ENCODE assay signal across 11 cellular contexts in the genomic region with DNA sequence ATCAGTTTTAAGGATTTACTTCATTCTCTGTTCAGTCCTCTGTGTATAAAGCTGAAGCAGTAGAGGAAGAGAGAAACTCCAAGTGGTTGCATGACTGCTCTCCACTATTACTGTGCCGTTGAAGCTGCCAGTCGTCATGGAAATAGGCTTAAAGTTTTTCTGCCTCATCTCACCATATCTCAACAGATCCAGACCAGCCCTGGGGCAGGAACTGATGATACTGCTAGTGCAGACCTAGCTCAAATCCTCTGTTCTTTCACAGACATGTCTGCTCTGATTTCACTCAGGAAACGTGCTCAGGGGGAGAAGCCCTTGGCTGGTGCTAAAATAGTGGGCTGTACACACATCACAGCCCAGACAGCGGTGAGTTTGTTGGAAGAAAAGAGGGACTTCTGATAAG. TPM values are rescaled to one million over a fixed set of nuclear protein-coding genes. Genes with fewer than 3 reads are reported as not detected.
DNase-seq lines count a peak whose midpoint lies in the region; ATAC-seq and TF ChIP-seq lines count a peak whose summit lies in the region.
"Had no signal": no experiment of that assay in that cellular context is flagged by ENCODE, and none has a peak within 500 bp of the region (broad histone marks: within the 10 kb centered on the region; RNA-seq: fewer than 3 reads in every experiment).

No MANE protein-coding gene starts in this region.

- H4K20me1 ChIP-seq in PC-3 (ENCODE audit: low read length), result no peaks in the 10 kb centered on the region

- H3K9me2 ChIP-seq in PC-3 (replicated peaks; ENCODE audit: low read length), result no peaks in the 10 kb centered on the region

- H3K36me3 ChIP-seq in PC-3 (ENCODE audit: low read depth, low read length), result peaks cover 57% of the 10 kb centered on the region

- CTCF ChIA-PET in PC-3 (lab: Charles Lee), result interaction anchor here (0.7 to 1.6 kb wide), 4 partner anchors 23 to 235 kb away, joined by 3 to 14 read pairs (median 4); a partner anchor contains a TSS

- peaks cover 7% of the 10 kb centered on the region for H3K79me2 ChIP-seq in PC-3 (ENCODE audit: low read length)

- H3K36me3 Mint-ChIP-seq in activated T-helper 1 cell treated with anti-CD3 and anti-CD28 coated beads, Interleukin-12 subunit alpha, Interleukin-12 subunit beta, Interleukin-2, Interleukin-4 antibody, amounts not matched to agents 30 ng/mL and 10 ng/mL and 1 ng/mL, durations not matched to agents 14 hours and 24 hours and 36 hours (ENCODE audit: low read depth), result peaks cover 55% of the 10 kb centered on the region

- no peaks in the 10 kb centered on the region for H3K9me3 ChIP-seq in PC-3 (ENCODE audit: low read length)

- DNase-seq in putamen (ENCODE audit: low spot score), result no peak
- no peak for DNase-seq in kidney glomerular epithelial cell (lab: John Stamatoyannopoulos, UW)
- DNase-seq in PC-3, result no peak
- DNase-seq in activated T-helper 1 cell treated with anti-CD3 and anti-CD28 coated beads, Interleukin-12 subunit alpha, Interleukin-12 subunit beta, Interleukin-2, Interleukin-4 antibody, amounts not matched to agents 30 ng/mL and 10 ng/mL and 1 ng/mL, durations not matched to agents 14 hours and 24 hours and 36 hours (ENCODE audit: low spot score), result no peak

- no peak for TF ChIP-seq POLR2A in GM18505 (IDR thresholded peaks at IDR 0.05; ENCODE audit: borderline replicate concordance, extremely low read depth, insufficient read depth, insufficient read length)

- no peaks in the 10 kb centered on the region for H3F3A ChIP-seq in PC-3 (ENCODE audit: low read length, unreplicated experiment)

- H3K9ac ChIP-seq in PC-3 (ENCODE audit: low read length), result no peak overlapping the region

- peak; percentile 70 for ATAC-seq in GM18505 (IDR thresholded peaks at IDR 0.05; ENCODE audit: unreplicated experiment)
- ATAC-seq in GM21390 (IDR thresholded peaks at IDR 0.05; ENCODE audit: unreplicated experiment), result peak; percentile 68
- peak; percentile 77 for ATAC-seq in HG03175 (IDR thresholded peaks at IDR 0.05; ENCODE audit: unreplicated experiment)
- peak; percentile 27 for ATAC-seq in esophagus mucosa
- no peak for ATAC-seq in PC-3

- H3K4me1 ChIP-seq in PC-3 (ENCODE audit: insufficient read depth, low read length), result no peaks in the 10 kb centered on the region

- POLR2A ChIA-PET in PC-3 (lab: Charles Lee; ENCODE audit: unreplicated experiment), result no interaction called here

- no peaks in the 10 kb centered on the region for H3K27me3 Mint-ChIP-seq in activated T-helper 1 cell treated with anti-CD3 and anti-CD28 coated beads, Interleukin-12 subunit alpha, Interleukin-12 subunit beta, Interleukin-2, Interleukin-4 antibody, amounts not matched to agents 30 ng/mL and 10 ng/mL and 1 ng/mL, durations not matched to agents 14 hours and 24 hours and 36 hours (ENCODE audit: insufficient read depth)

- H3K27ac ChIP-seq in PC-3 (ENCODE audit: low read length), result no peak overlapping the region

- no peak overlapping the region for H2AFZ ChIP-seq in PC-3 (ENCODE audit: low read length)

- peaks cover 5% of the 10 kb centered on the region for H3K4me1 Mint-ChIP-seq in activated T-helper 1 cell treated with anti-CD3 and anti-CD28 coated beads, Interleukin-12 subunit alpha, Interleukin-12 subunit beta, Interleukin-2, Interleukin-4 antibody, amounts not matched to agents 30 ng/mL and 10 ng/mL and 1 ng/mL, durations not matched to agents 14 hours and 24 hours and 36 hours (ENCODE audit: low read depth)

- H3K4me2 ChIP-seq in PC-3 (ENCODE audit: low read length), result no peak overlapping the region

- H3K27me3 ChIP-seq in PC-3 (ENCODE audit: low read length), result no peaks in the 10 kb centered on the region

- no peaks in the 10 kb centered on the region for H3K9me3 Mint-ChIP-seq in activated T-helper 1 cell treated with anti-CD3 and anti-CD28 coated beads, Interleukin-12 subunit alpha, Interleukin-12 subunit beta, Interleukin-2, Interleukin-4 antibody, amounts not matched to agents 30 ng/mL and 10 ng/mL and 1 ng/mL, durations not matched to agents 14 hours and 24 hours and 36 hours

- H3K27ac Mint-ChIP-seq in activated T-helper 1 cell treated with anti-CD3 and anti-CD28 coated beads, Interleukin-12 subunit alpha, Interleukin-12 subunit beta, Interleukin-2, Interleukin-4 antibody, amounts not matched to agents 30 ng/mL and 10 ng/mL and 1 ng/mL, durations not matched to agents 14 hours and 24 hours and 36 hours, result no peak overlapping the region

- intact Hi-C loops in PC-3 (cut with micrococcal nuclease), result no loop called here
- intact Hi-C loops in activated T-helper 1 cell treated with anti-CD3 and anti-CD28 coated beads, Interleukin-12 subunit alpha, Interleukin-12 subunit beta, Interleukin-2, Interleukin-4 antibody, amounts not matched to agents 30 ng/mL and 10 ng/mL and 1 ng/mL, durations not matched to agents 14 hours and 24 hours and 36 hours (cut with micrococcal nuclease), result no loop called here

- no peak overlapping the region for H3K4me3 ChIP-seq in PC-3 (ENCODE audit: low read length)
- H3K4me3 ChIP-seq: lung had no signal

- H3K4me3 Mint-ChIP-seq in activated T-helper 1 cell treated with anti-CD3 and anti-CD28 coated beads, Interleukin-12 subunit alpha, Interleukin-12 subunit beta, Interleukin-2, Interleukin-4 antibody, amounts not matched to agents 30 ng/mL and 10 ng/mL and 1 ng/mL, durations not matched to agents 14 hours and 24 hours and 36 hours, result no peak overlapping the region

- no TSS peak for BruUV-seq in PC-3 (replicated peaks; lab: Mats Ljungman, UMichigan)

- no peak for TF ChIP-seq CTCF in PC-3 (conservative IDR thresholded peaks at IDR 0.05; ENCODE audit: low read depth, low read length)

RNA-seq across cellular contexts. Expression of a gene that starts 22.3 kb away (rescaled TPM):
- 20.8 TPM for total RNA-seq in esophagus mucosa
- total RNA-seq in PC-3 (2014; rRNA removed), result 41.4 and 44.3 TPM in 2 replicates
- total RNA-seq in activated T-helper 1 cell treated with anti-CD3 and anti-CD28 coated beads, Interleukin-12 subunit alpha, Interleukin-12 subunit beta, Interleukin-2, Interleukin-4 antibody, amounts not matched to agents 30 ng/mL and 10 ng/mL and 1 ng/mL, durations not matched to agents 14 hours and 24 hours and 36 hours, result 41.5 and 43.7 TPM in 2 replicates

RNA-seq across cellular contexts. Expression of a gene that starts 27.5 kb away (rescaled TPM):
- total RNA-seq in esophagus mucosa, result 54.7 TPM
- 35.8 and 40.9 TPM in 2 replicates for total RNA-seq in PC-3 (2014; rRNA removed)
- total RNA-seq in activated T-helper 1 cell treated with anti-CD3 and anti-CD28 coated beads, Interleukin-12 subunit alpha, Interleukin-12 subunit beta, Interleukin-2, Interleukin-4 antibody, amounts not matched to agents 30 ng/mL and 10 ng/mL and 1 ng/mL, durations not matched to agents 14 hours and 24 hours and 36 hours, result 63.8 and 64.1 TPM in 2 replicates

RNA-seq across cellular contexts. Expression of a gene that starts 58.4 kb away (rescaled TPM):
- not detected for total RNA-seq in esophagus mucosa
- not detected in 2 replicates for total RNA-seq in PC-3 (2014; rRNA removed)
- not detected in 2 replicates for total RNA-seq in activated T-helper 1 cell treated with anti-CD3 and anti-CD28 coated beads, Interleukin-12 subunit alpha, Interleukin-12 subunit beta, Interleukin-2, Interleukin-4 antibody, amounts not matched to agents 30 ng/mL and 10 ng/mL and 1 ng/mL, durations not matched to agents 14 hours and 24 hours and 36 hours
- total RNA-seq: Daoy, dermis microvascular lymphatic vessel endothelial cell, lung had no signal
